8 cellular contexts compared by ENCODE assay signal in genomic region chr1:205313681-205314308, GRCh38. TPM values are rescaled to one million over a fixed set of nuclear protein-coding genes. Genes with fewer than 3 reads are reported as not detected.
A peak's percentile ranks its signal among the peaks of the same experiment; 100 is the strongest.
DNase-seq lines count a peak whose midpoint lies in the region; ATAC-seq, FAIRE-seq and TF ChIP-seq lines count a peak whose summit lies in the region.

No MANE protein-coding gene starts in this region.

- peak overlapping the region; percentile 82 for H3K27ac ChIP-seq in OCI-LY1 (ENCODE audit: low read depth, low read length, poor library complexity, severe bottlenecking)
- peak overlapping the region in 18 of 21 experiments; percentile 3 to 84 (median 70) for H3K27ac ChIP-seq in skin epidermis

- peaks cover 74% of the 10 kb centered on the region for H3K79me2 ChIP-seq in OCI-LY1 (ENCODE audit: insufficient read depth, low read length)

- TF ChIP-seq CTCF in OCI-LY1 (IDR thresholded peaks at IDR 0.05; ENCODE audit: low read length) (no peak), bronchial epithelial cell (IDR thresholded peaks at IDR 0.05; ENCODE audit: insufficient read depth, low read length, severe bottlenecking) (no peak)

- H2AFZ ChIP-seq in OCI-LY1 (ENCODE audit: low read length), result no peak overlapping the region

- peaks cover 62% of the 10 kb centered on the region for H3K36me3 ChIP-seq in OCI-LY1 (ENCODE audit: insufficient read depth, low read length)
- peaks cover 16% of the 10 kb centered on the region for H3K36me3 ChIP-seq in bronchial epithelial cell (ENCODE audit: control insufficient read depth, insufficient read depth, low read length)

- peak overlapping the region; percentile 68 for H3K4me2 ChIP-seq in OCI-LY1 (ENCODE audit: low read length)

- no peaks in the 10 kb centered on the region for H3F3A ChIP-seq in OCI-LY1 (ENCODE audit: insufficient read depth, low read length)

- peak overlapping the region; percentile 49 for H3K4me3 ChIP-seq in OCI-LY1 (ENCODE audit: low read depth, low read length, poor library complexity, severe bottlenecking)
- no peak overlapping the region for H3K4me3 ChIP-seq in bronchial epithelial cell (ENCODE audit: low read depth, low read length)
- peak overlapping the region in 1 of 7 experiments; percentile 18 for H3K4me3 ChIP-seq in skin epidermis

- FAIRE-seq in bronchial epithelial cell (lab: Jason Lieb, UNC), result no peak

- peaks cover 70% of the 10 kb centered on the region for H3K4me1 ChIP-seq in OCI-LY1 (ENCODE audit: insufficient read depth, low read length, severe bottlenecking)

- no peaks in the 10 kb centered on the region for H3K27me3 ChIP-seq in OCI-LY1 (ENCODE audit: insufficient read depth, low read length)
- no peaks in the 10 kb centered on the region for H3K27me3 ChIP-seq in bronchial epithelial cell (ENCODE audit: control insufficient read depth, insufficient read depth, low read length)

- no peaks in the 10 kb centered on the region for H3K9me2 ChIP-seq in OCI-LY1 (ENCODE audit: low read depth, low read length)

- peak overlapping the region; percentile 33; the same call in 1 of the 2 replicates for H3K9ac ChIP-seq in OCI-LY1 (ENCODE audit: low read length)

- H4K20me1 ChIP-seq in OCI-LY1 (ENCODE audit: insufficient read depth, low read length), result no peaks in the 10 kb centered on the region

- no peaks in the 10 kb centered on the region for H3K9me3 ChIP-seq in OCI-LY1 (ENCODE audit: low read length)

- ATAC-seq in GM21576 (IDR thresholded peaks at IDR 0.05; ENCODE audit: unreplicated experiment) (peak; percentile 45), HG03175 (IDR thresholded peaks at IDR 0.05; ENCODE audit: unreplicated experiment) (no peak)

- peak; percentile 62 for DNase-seq in AG08395 (ENCODE audit: low spot score)
- peak; percentile 60 for DNase-seq in bronchial epithelial cell (ENCODE audit: low read depth)
- peak; percentile 84 for DNase-seq in iPS-NIHi11 (ENCODE audit: low spot score)
- DNase-seq in SHP77 (lab: John Stamatoyannopoulos, UW), result no peak

RNA-seq across cellular contexts. Expression of gene NUAK2, which starts 7.8 kb away (rescaled TPM):
- total RNA-seq in bronchial epithelial cell, result 3.9 and 9.9 TPM in 2 replicates

RNA-seq across cellular contexts. Expression of gene KLHDC8A, which starts 42.9 kb away (rescaled TPM):
- total RNA-seq in bronchial epithelial cell, result not detected in 2 replicates

Comparison
In these comparisons a context has a peak if more than half of its experiments do, and no peak if none do; other contexts are left out.
1. DNase-seq: peak in AG08395 (single experiment), bronchial epithelial cell (single experiment) and iPS-NIHi11 (single experiment); none in SHP77 (0 of 2).